In the genomic region with DNA sequence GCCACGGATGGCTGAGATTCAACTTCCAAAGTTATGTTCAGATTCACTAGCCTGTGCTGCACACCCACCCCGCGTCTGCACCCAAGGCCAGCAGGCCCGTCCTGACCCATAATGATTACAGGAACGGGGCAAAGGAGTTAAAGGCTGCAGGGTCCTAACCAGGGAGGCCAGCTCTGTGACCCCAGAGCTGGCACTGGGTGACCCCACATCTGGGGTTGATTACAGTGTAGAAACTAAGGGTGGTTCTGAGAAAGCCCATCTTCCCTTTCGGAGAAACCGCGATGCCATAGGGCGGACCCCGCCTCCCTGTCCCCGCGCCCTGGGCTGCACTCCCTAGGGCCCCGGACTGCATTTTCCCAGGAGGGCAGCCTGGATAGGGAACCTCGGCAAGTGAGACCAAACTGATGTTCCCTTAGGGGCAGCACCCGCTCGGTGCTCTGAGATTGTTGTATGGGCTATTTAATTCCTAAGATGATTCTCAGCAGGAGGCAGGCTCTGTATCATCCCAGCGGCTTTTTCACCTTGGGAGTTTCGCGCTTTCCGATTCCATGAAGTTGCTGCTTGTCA, we compare ENCODE assay signal across 9 cellular contexts. TPM values are rescaled to one million over a fixed set of nuclear protein-coding genes. Genes with fewer than 3 reads are reported as not detected.
A peak's percentile ranks its signal among the peaks of the same experiment; 100 is the strongest.
DNase-seq lines count a peak whose midpoint lies in the region; ATAC-seq, FAIRE-seq and TF ChIP-seq lines count a peak whose summit lies in the region.
"Had no signal": no experiment of that assay in that cellular context is flagged by ENCODE, and none has a peak within 500 bp of the region (broad histone marks: within the 10 kb centered on the region; RNA-seq: fewer than 3 reads in every experiment).

No MANE protein-coding gene starts in this region.

- H3K27ac Mint-ChIP-seq in activated naive CD4-positive, alpha-beta T cell treated with anti-CD3 and anti-CD28 coated beads for 36 hours = peak overlapping the region; percentile 43
- H3K27ac Mint-ChIP-seq in memory B cell = peak overlapping the region; percentile 58

- TF ChIP-seq EP300 in transverse colon (IDR thresholded peaks at IDR 0.05; ENCODE audit: low read depth) = no peak

- CTCF ChIA-PET in activated naive CD4-positive, alpha-beta T cell treated with anti-CD3 and anti-CD28 coated beads for 36 hours (lab: Charles Lee) = interaction anchor here (1.5 kb wide), 1 partner anchor 147 kb away, joined by 3 read pairs; no protein-coding TSS in a partner anchor

- peaks cover 7% of the 10 kb centered on the region for H3K4me1 Mint-ChIP-seq in activated naive CD4-positive, alpha-beta T cell treated with anti-CD3 and anti-CD28 coated beads for 36 hours (ENCODE audit: low read depth)
- peaks cover 7% of the 10 kb centered on the region for H3K4me1 Mint-ChIP-seq in memory B cell

- H3K4me3 ChIP-seq in ascending aorta = peak overlapping the region; percentile 64 to 67
- peak overlapping the region; percentile 35 to 59 (median 44) for H3K4me3 ChIP-seq in transverse colon

- no peaks in the 10 kb centered on the region for H3K36me3 Mint-ChIP-seq in activated naive CD4-positive, alpha-beta T cell treated with anti-CD3 and anti-CD28 coated beads for 36 hours (ENCODE audit: low read depth)
- no peaks in the 10 kb centered on the region for H3K36me3 Mint-ChIP-seq in memory B cell

- H3K9me3 ChIP-seq in ascending aorta = no peaks in the 10 kb centered on the region
- no peaks in the 10 kb centered on the region for H3K9me3 ChIP-seq in transverse colon

- no peaks in the 10 kb centered on the region for H3K27me3 Mint-ChIP-seq in activated naive CD4-positive, alpha-beta T cell treated with anti-CD3 and anti-CD28 coated beads for 36 hours (ENCODE audit: low read depth)
- peaks cover 6% of the 10 kb centered on the region for H3K27me3 Mint-ChIP-seq in memory B cell

- WGBS in transverse colon (ENCODE audit: low coverage in 1 of 2), 2 donors = 15 to 17% methylated on average over 3 to 18 of the region's 20 CpGs

- intact Hi-C loops in activated naive CD4-positive, alpha-beta T cell treated with anti-CD3 and anti-CD28 coated beads for 36 hours (cut with micrococcal nuclease) = loop anchor here (1.0 to 10.0 kb wide), 4 partner anchors 72 to 384 kb away; partner anchors contain the start of gene IMP4
- intact Hi-C loops in ascending aorta (cut with DNase I) (loop anchor here (5.0 kb wide), 5 partner anchors 71 to 849 kb away; partner anchors contain the start of genes FAM168B, IMP4 and PTPN18), transverse colon (cut with DNase I; ENCODE audit: low total_unique reads) (no loop called here)

- no peaks in the 10 kb centered on the region for H3K27me3 ChIP-seq in ascending aorta
- H3K27me3 ChIP-seq in transverse colon = peaks cover 8% of the 10 kb centered on the region

- FAIRE-seq in H54 (lab: Jason Lieb, UNC) (no peak), HTR-8/SVneo (lab: Jason Lieb, UNC) (no peak)
- FAIRE-seq: G401.6 had no signal

- H3K4me3 Mint-ChIP-seq in activated naive CD4-positive, alpha-beta T cell treated with anti-CD3 and anti-CD28 coated beads for 36 hours = peak overlapping the region; percentile 73
- peak overlapping the region; percentile 82 for H3K4me3 Mint-ChIP-seq in memory B cell

- no peaks in the 10 kb centered on the region for H3K36me3 ChIP-seq in ascending aorta
- H3K36me3 ChIP-seq in transverse colon = no peaks in the 10 kb centered on the region

- DNase-seq in activated naive CD4-positive, alpha-beta T cell treated with anti-CD3 and anti-CD28 coated beads for 36 hours = no peak
- no peak for DNase-seq in activated naive CD4-positive, alpha-beta T cell (lab: John Stamatoyannopoulos, UW)
- DNase-seq in ascending aorta (ENCODE audit: low spot score in 2 of 2) (no peak), memory B cell (ENCODE audit: low spot score in 2 of 2) (no peak), transverse colon (no peak), H54 (ENCODE audit: insufficient read length, low spot score) (no peak), HTR-8/SVneo (ENCODE audit: insufficient read length, low spot score) (no peak)

- in situ Hi-C loops in transverse colon (cut with MboI; ENCODE audit: low pct_ligation_motif_present in 1 of 4, low pct_unique_long_range_greater_than_20kb in 1 of 4, low sequenced_read_pairs in 3 of 4) = no loop called here

- H3K9me3 Mint-ChIP-seq in activated naive CD4-positive, alpha-beta T cell treated with anti-CD3 and anti-CD28 coated beads for 36 hours = no peaks in the 10 kb centered on the region
- peaks cover 3% of the 10 kb centered on the region for H3K9me3 Mint-ChIP-seq in memory B cell

- TF ChIP-seq POLR2A in transverse colon (IDR thresholded peaks at IDR 0.05) (no peak), H54 (IDR thresholded peaks at IDR 0.05; ENCODE audit: low read depth, low read length) (no peak)

- ATAC-seq in memory B cell (ENCODE audit: low read depth) (no peak), HG03175 (IDR thresholded peaks at IDR 0.05; ENCODE audit: unreplicated experiment) (no peak)

- H3K27ac ChIP-seq in ascending aorta = peak overlapping the region; percentile 73 to 86
- peak overlapping the region in 3 of 4 donors; percentile 70 to 73 (median 70) for H3K27ac ChIP-seq in transverse colon

- H3K4me1 ChIP-seq in ascending aorta (peaks cover 7 to 15% of the 10 kb centered on the region in 2 donors), transverse colon (peaks cover 8 to 21% (median 16%) of the 10 kb centered on the region in 4 donors)

- TF ChIP-seq CTCF in ascending aorta (IDR thresholded peaks at IDR 0.05) (no peak), transverse colon (IDR thresholded peaks at IDR 0.05) (no peak)

RNA-seq across cellular contexts. Expression of gene GPR148, which starts 2.2 kb away (rescaled TPM):
- total RNA-seq in activated naive CD4-positive, alpha-beta T cell treated with anti-CD3 and anti-CD28 coated beads for 36 hours = not detected
- not detected for total RNA-seq in ascending aorta
- total RNA-seq in transverse colon = not detected

RNA-seq across cellular contexts. Expression of gene AMER3, which starts 28.6 kb away (rescaled TPM):
- total RNA-seq in activated naive CD4-positive, alpha-beta T cell treated with anti-CD3 and anti-CD28 coated beads for 36 hours = not detected
- total RNA-seq in ascending aorta (not detected), transverse colon (under 1 TPM in 2 of 4 donors, not detected in 2; 0.27 to 0.32 TPM)
